1 cellular context compared by ENCODE assay signal in the genomic region with DNA sequence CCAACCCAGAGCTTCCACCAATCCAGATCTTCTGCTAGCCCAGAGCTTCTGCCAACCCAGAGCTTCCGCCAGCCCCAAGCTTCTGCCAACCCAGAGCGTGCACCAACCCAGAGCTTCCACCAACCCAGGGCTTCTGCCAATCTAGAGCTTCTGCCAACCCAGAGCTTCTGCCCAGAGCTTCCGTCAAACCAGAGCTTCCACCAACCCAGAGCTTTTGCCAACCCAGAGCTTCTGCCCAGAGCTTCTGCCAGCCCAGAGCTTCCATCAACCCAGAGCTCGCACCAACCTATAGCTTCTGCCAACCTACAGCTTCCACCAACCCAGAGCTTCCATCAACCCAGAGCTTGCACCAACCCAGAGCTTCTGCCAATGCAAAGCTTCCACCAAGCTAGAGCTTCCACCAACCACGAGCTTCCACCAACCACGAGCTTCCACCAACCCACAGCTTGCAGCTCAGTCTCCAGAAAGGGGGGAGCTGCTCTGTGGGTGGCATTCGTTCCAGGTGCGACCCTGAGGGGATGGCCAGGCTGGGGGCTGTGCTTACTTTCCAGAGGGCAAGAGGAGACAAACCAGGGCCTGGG.
TF ChIP-seq lines count a peak whose summit lies in the region.

No MANE protein-coding gene starts in this region.

TF ChIP-seq in HepG2, 621 proteins besides CTCF, POLR2A, EP300 and RAD21:
- no peak for TF ChIP-seq ZNF709 (CRISPR knock-in tag; IDR thresholded peaks at IDR 0.05)
- TF ChIP-seq, protein P1, sequence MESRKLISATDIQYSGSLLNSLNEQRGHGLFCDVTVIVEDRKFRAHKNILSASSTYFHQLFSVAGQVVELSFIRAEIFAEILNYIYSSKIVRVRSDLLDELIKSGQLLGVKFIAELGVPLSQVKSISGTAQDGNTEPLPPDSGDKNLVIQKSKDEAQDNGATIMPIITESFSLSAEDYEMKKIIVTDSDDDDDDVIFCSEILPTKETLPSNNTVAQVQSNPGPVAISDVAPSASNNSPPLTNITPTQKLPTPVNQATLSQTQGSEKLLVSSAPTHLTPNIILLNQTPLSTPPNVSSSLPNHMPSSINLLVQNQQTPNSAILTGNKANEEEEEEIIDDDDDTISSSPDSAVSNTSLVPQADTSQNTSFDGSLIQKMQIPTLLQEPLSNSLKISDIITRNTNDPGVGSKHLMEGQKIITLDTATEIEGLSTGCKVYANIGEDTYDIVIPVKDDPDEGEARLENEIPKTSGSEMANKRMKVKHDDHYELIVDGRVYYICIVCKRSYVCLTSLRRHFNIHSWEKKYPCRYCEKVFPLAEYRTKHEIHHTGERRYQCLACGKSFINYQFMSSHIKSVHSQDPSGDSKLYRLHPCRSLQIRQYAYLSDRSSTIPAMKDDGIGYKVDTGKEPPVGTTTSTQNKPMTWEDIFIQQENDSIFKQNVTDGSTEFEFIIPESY (CRISPR knock-in tag; IDR thresholded peaks at IDR 0.05), result no peak
- no peak for TF ChIP-seq MXI1 (IDR thresholded peaks at IDR 0.05; ENCODE audit: borderline replicate concordance, low read depth, low read length)
- TF ChIP-seq, protein P2, sequence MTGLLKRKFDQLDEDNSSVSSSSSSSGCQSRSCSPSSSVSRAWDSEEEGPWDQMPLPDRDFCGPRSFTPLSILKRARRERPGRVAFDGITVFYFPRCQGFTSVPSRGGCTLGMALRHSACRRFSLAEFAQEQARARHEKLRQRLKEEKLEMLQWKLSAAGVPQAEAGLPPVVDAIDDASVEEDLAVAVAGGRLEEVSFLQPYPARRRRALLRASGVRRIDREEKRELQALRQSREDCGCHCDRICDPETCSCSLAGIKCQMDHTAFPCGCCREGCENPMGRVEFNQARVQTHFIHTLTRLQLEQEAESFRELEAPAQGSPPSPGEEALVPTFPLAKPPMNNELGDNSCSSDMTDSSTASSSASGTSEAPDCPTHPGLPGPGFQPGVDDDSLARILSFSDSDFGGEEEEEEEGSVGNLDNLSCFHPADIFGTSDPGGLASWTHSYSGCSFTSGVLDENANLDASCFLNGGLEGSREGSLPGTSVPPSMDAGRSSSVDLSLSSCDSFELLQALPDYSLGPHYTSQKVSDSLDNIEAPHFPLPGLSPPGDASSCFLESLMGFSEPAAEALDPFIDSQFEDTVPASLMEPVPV (CRISPR knock-in tag; IDR thresholded peaks at IDR 0.05), result no peak
- TF ChIP-seq PHF8 (CRISPR knock-in tag; IDR thresholded peaks at IDR 0.05), result no peak
- TF ChIP-seq PAWR (CRISPR knock-in tag; IDR thresholded peaks at IDR 0.05; ENCODE audit: borderline replicate concordance), result no peak
- TF ChIP-seq DNMT3B (CRISPR knock-in tag; conservative IDR thresholded peaks at IDR 0.05), result no peak
- TF ChIP-seq, protein P3, sequence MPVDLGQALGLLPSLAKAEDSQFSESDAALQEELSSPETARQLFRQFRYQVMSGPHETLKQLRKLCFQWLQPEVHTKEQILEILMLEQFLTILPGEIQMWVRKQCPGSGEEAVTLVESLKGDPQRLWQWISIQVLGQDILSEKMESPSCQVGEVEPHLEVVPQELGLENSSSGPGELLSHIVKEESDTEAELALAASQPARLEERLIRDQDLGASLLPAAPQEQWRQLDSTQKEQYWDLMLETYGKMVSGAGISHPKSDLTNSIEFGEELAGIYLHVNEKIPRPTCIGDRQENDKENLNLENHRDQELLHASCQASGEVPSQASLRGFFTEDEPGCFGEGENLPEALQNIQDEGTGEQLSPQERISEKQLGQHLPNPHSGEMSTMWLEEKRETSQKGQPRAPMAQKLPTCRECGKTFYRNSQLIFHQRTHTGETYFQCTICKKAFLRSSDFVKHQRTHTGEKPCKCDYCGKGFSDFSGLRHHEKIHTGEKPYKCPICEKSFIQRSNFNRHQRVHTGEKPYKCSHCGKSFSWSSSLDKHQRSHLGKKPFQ (CRISPR knock-in tag; IDR thresholded peaks at IDR 0.05; ENCODE audit: insufficient replicate concordance), result no peak
- TF ChIP-seq RELA (CRISPR knock-in tag; IDR thresholded peaks at IDR 0.05), result no peak
- no peak for TF ChIP-seq ZNF343 (CRISPR knock-in tag; IDR thresholded peaks at IDR 0.05)
- no peak for TF ChIP-seq FOXA3 (CRISPR knock-in tag; IDR thresholded peaks at IDR 0.05)
- no peak for TF ChIP-seq ZNF296 (CRISPR knock-in tag; conservative IDR thresholded peaks at IDR 0.05)
- TF ChIP-seq, protein P4, sequence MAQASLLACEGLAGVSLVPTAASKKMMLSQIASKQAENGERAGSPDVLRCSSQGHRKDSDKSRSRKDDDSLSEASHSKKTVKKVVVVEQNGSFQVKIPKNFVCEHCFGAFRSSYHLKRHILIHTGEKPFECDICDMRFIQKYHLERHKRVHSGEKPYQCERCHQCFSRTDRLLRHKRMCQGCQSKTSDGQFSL (CRISPR knock-in tag; IDR thresholded peaks at IDR 0.05), result no peak
- TF ChIP-seq ZNF790 (CRISPR knock-in tag; IDR thresholded peaks at IDR 0.05; ENCODE audit: borderline replicate concordance), result no peak
- TF ChIP-seq PRMT3 (CRISPR knock-in tag; IDR thresholded peaks at IDR 0.05; ENCODE audit: borderline replicate concordance, low read depth), result no peak
TF ChIP-seq in HepG2: peak in this region for 0.
